In the genomic region with DNA sequence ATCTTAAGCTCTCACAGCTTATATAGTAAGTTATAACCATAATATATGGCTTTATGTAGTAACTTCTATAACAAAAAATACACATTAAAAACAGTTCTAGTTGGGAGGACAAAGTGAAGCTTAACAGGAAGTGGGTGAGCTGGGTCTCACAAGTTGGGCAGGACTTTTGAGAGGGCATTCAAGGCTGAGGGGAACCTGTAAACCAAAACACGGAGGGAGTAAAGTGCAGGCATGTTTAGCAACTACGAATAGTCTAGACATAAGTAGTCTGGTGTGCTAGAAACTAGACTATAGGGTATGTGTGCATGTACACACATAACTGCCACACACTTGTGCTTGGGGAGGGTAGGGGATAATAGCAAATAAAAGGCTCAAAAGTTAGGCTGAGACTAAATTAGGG, we compare ENCODE assay signal across 16 cellular contexts. TPM values are rescaled to one million over a fixed set of nuclear protein-coding genes. Genes with fewer than 3 reads are reported as not detected.
DNase-seq lines count a peak whose midpoint lies in the region; ATAC-seq and TF ChIP-seq lines count a peak whose summit lies in the region.
"Had no signal": no experiment of that assay in that cellular context is flagged by ENCODE, and none has a peak within 500 bp of the region (broad histone marks: within the 10 kb centered on the region; RNA-seq: fewer than 3 reads in every experiment).

No MANE protein-coding gene starts in this region.

- no peak overlapping the region for H3K4me3 Mint-ChIP-seq in activated T-cell treated with anti-CD3 and anti-CD28 coated beads, Interleukin-2, amount 50 U/mL, for 24 hours
- H3K4me3 Mint-ChIP-seq in effector memory CD8-positive, alpha-beta T cell: peak overlapping the region in 1 of 2 donors; percentile 16

- peak overlapping the region; percentile 30 for H3K27ac ChIP-seq in temporal lobe (ENCODE audit: low read depth, low read length)

- H3K79me2 ChIP-seq in Loucy (ENCODE audit: insufficient read depth, low read length): peaks cover 54% of the 10 kb centered on the region

- peaks cover 48% of the 10 kb centered on the region for H3K36me3 Mint-ChIP-seq in activated T-cell treated with anti-CD3 and anti-CD28 coated beads, Interleukin-2, amount 50 U/mL, for 24 hours (ENCODE audit: low read depth)
- peaks cover 16% of the 10 kb centered on the region for H3K36me3 Mint-ChIP-seq in effector memory CD8-positive, alpha-beta T cell (ENCODE audit: insufficient read depth)

- no peaks in the 10 kb centered on the region for H3K9me3 Mint-ChIP-seq in activated T-cell treated with anti-CD3 and anti-CD28 coated beads, Interleukin-2, amount 50 U/mL, for 24 hours
- no peaks in the 10 kb centered on the region for H3K9me3 Mint-ChIP-seq in effector memory CD8-positive, alpha-beta T cell

- no peak for TF ChIP-seq CTCF in Loucy (conservative IDR thresholded peaks at IDR 0.05; ENCODE audit: low read length)

- peaks cover 22% of the 10 kb centered on the region for H4K20me1 ChIP-seq in Loucy (ENCODE audit: insufficient read depth, low read length, poor library complexity, severe bottlenecking)

- H3K4me2 ChIP-seq in Loucy (ENCODE audit: low read depth, low read length, poor library complexity, severe bottlenecking): peak overlapping the region; percentile 37

- no peaks in the 10 kb centered on the region for H3F3A ChIP-seq in Loucy (ENCODE audit: low read depth)

- H3K27ac Mint-ChIP-seq in activated T-cell treated with anti-CD3 and anti-CD28 coated beads, Interleukin-2, amount 50 U/mL, for 24 hours: peak overlapping the region; percentile 79
- peak overlapping the region; percentile 49 to 96 for H3K27ac Mint-ChIP-seq in effector memory CD8-positive, alpha-beta T cell

- no peaks in the 10 kb centered on the region for H3K9me2 ChIP-seq in Loucy (replicated peaks; ENCODE audit: low read depth, low read length)

- H3K36me3 ChIP-seq in Loucy (ENCODE audit: insufficient read depth, low read length): peaks cover 29% of the 10 kb centered on the region; the same call in 1 of the 2 replicates

- H3K4me3 ChIP-seq in Loucy (ENCODE audit: low read length, poor library complexity, severe bottlenecking): no peak overlapping the region
- H3K4me3 ChIP-seq: heart right ventricle had no signal

- peak overlapping the region; percentile 44 for H3K9ac ChIP-seq in Loucy (ENCODE audit: low read depth, low read length, poor library complexity, severe bottlenecking)

- H3K9me3 ChIP-seq in Loucy (ENCODE audit: insufficient read depth, low read depth, low read length): no peaks in the 10 kb centered on the region
- H3K9me3 ChIP-seq: heart right ventricle had no signal

- peak; percentile 89 for ATAC-seq in effector memory CD8-positive, alpha-beta T cell (replicated peaks)
- no peak for ATAC-seq in GM19467 (IDR thresholded peaks at IDR 0.05; ENCODE audit: unreplicated experiment)
- ATAC-seq: heart right ventricle had no signal

- no peak overlapping the region for H2AFZ ChIP-seq in Loucy (ENCODE audit: low read length)

- H3K27me3 ChIP-seq in Loucy (ENCODE audit: insufficient read depth, low read length, poor library complexity, severe bottlenecking): no peaks in the 10 kb centered on the region
- H3K27me3 ChIP-seq: heart right ventricle had no signal

- DNase-seq in activated T-cell treated with anti-CD3 and anti-CD28 coated beads, Interleukin-2, amount 50 U/mL, for 24 hours: no peak
- DNase-seq in activated T-cell treated with anti-CD3 and anti-CD28 coated beads, Interleukin-2, amount 50 U/mL, for 1 hour: no peak
- peak; percentile 12 to 23 (median 14) for DNase-seq in effector memory CD8-positive, alpha-beta T cell
- DNase-seq in NCI-H1092 (lab: John Stamatoyannopoulos, UW) (no peak), occipital lobe (lab: John Stamatoyannopoulos, UW) (no peak)
- DNase-seq: activated CD4-positive, alpha-beta T cell treated with anti-CD3 and anti-CD28 coated beads for 1 hour; amniotic stem cell; central memory CD4-positive, alpha-beta T cell; heart right ventricle; IMR-90; NCI-H2081; NCI-H524 treated with DMSO at 0.1 percent for 48 hours; T-helper 9 cell had no signal

- no peaks in the 10 kb centered on the region for H3K27me3 Mint-ChIP-seq in activated T-cell treated with anti-CD3 and anti-CD28 coated beads, Interleukin-2, amount 50 U/mL, for 24 hours
- no peaks in the 10 kb centered on the region for H3K27me3 Mint-ChIP-seq in effector memory CD8-positive, alpha-beta T cell

- H3K4me1 ChIP-seq in Loucy (ENCODE audit: insufficient read depth, low read length, poor library complexity, severe bottlenecking): peaks cover 35% of the 10 kb centered on the region

- peaks cover 60% of the 10 kb centered on the region for H3K4me1 Mint-ChIP-seq in activated T-cell treated with anti-CD3 and anti-CD28 coated beads, Interleukin-2, amount 50 U/mL, for 24 hours (ENCODE audit: low read depth)
- H3K4me1 Mint-ChIP-seq in effector memory CD8-positive, alpha-beta T cell (ENCODE audit: low read depth in 2 of 2): peaks cover 28 to 46% of the 10 kb centered on the region in 2 donors

RNA-seq across cellular contexts. Expression of gene NEK9, which starts 14.2 kb away (rescaled TPM):
- total RNA-seq in temporal lobe: 29.0 TPM
- 37.7 TPM for total RNA-seq in occipital lobe

RNA-seq across cellular contexts. Expression of gene TMED10, which starts 35.4 kb away (rescaled TPM):
- total RNA-seq in temporal lobe: 94.2 TPM
- 135 TPM for total RNA-seq in occipital lobe

Comparison
In these comparisons a context has a peak if more than half of its experiments do, and no peak if none do; other contexts are left out.
1. DNase-seq: peak in effector memory CD8-positive, alpha-beta T cell (3 of 3); none in activated T-cell treated with anti-CD3 and anti-CD28 coated beads, Interleukin-2, amount 50 U/mL, for 24 hours (single experiment), activated T-cell treated with anti-CD3 and anti-CD28 coated beads, Interleukin-2, amount 50 U/mL, for 1 hour (single experiment), NCI-H1092 (single experiment) and occipital lobe (single experiment).